ENCODE assay signal across 21 cellular contexts in genomic region chr4:134216436-134216835, GRCh38. TPM values are rescaled to one million over a fixed set of nuclear protein-coding genes. Genes with fewer than 3 reads are reported as not detected.
DNase-seq lines count a peak whose midpoint lies in the region; ATAC-seq, FAIRE-seq and TF ChIP-seq lines count a peak whose summit lies in the region.
"Had no signal": no experiment of that assay in that cellular context is flagged by ENCODE, and none has a peak within 500 bp of the region (broad histone marks: within the 10 kb centered on the region; RNA-seq: fewer than 3 reads in every experiment).

No MANE protein-coding gene starts in this region.

- H3K27ac ChIP-seq in brain microvascular endothelial cell: no peak overlapping the region
- H3K27ac ChIP-seq: heart left ventricle, right lobe of liver, uterus had no signal

- H3K36me3 Mint-ChIP-seq in Caco-2 (ENCODE audit: insufficient read depth, unreplicated experiment) (no peaks in the 10 kb centered on the region), nephron (ENCODE audit: low read depth) (no peaks in the 10 kb centered on the region), endothelial cell (ENCODE audit: low read depth, unreplicated experiment) (no peaks in the 10 kb centered on the region)

- CTCF ChIA-PET in Caco-2 (lab: Charles Lee): no interaction called here

- peaks cover 16% of the 10 kb centered on the region; the same call in 1 of the 2 replicates for H3K4me1 ChIP-seq in Caco-2
- H3K4me1 ChIP-seq: heart left ventricle, right lobe of liver, uterus had no signal

- H3K4me1 Mint-ChIP-seq in Caco-2 (ENCODE audit: low read depth, unreplicated experiment): peaks cover 11% of the 10 kb centered on the region
- peaks cover 12% of the 10 kb centered on the region for H3K4me1 Mint-ChIP-seq in nephron
- no peaks in the 10 kb centered on the region for H3K4me1 Mint-ChIP-seq in endothelial cell (ENCODE audit: unreplicated experiment)
- H3K4me1 Mint-ChIP-seq: activated CD4-positive, alpha-beta T cell treated with anti-CD3 and anti-CD28 coated beads, Interleukin-2, amount 10 ng/mL, durations not matched to agents 24 days and 14 days; H9 had no signal

- no peak for ATAC-seq in left lobe of liver
- ATAC-seq: esophagus mucosa, right lobe of liver had no signal

- FAIRE-seq in HTR-8/SVneo (lab: Jason Lieb, UNC): peak; percentile 36
- FAIRE-seq: keratinocyte had no signal

- H3K9me3 ChIP-seq in Caco-2: no peaks in the 10 kb centered on the region
- H3K9me3 ChIP-seq: heart left ventricle, right lobe of liver, uterus had no signal

- H3K4me3 Mint-ChIP-seq in Caco-2 (ENCODE audit: unreplicated experiment) (no peak overlapping the region), nephron (no peak overlapping the region), endothelial cell (ENCODE audit: unreplicated experiment) (no peak overlapping the region)
- H3K4me3 Mint-ChIP-seq: activated CD4-positive, alpha-beta T cell treated with anti-CD3 and anti-CD28 coated beads, Interleukin-2, amount 10 ng/mL, durations not matched to agents 24 days and 14 days; dendritic cell treated with granulocyte-macrophage colony-stimulating factor and Interleukin-4, amounts not matched to agents 40 ng/mL and 50 ng/mL, for 4 days; H9 had no signal

- H3K27ac Mint-ChIP-seq in Caco-2 (ENCODE audit: unreplicated experiment) (peak overlapping the region; percentile 13), nephron (peak overlapping the region in 2 of 3 experiments; percentile 1 to 15), endothelial cell (ENCODE audit: unreplicated experiment) (no peak overlapping the region)
- H3K27ac Mint-ChIP-seq: activated CD4-positive, alpha-beta T cell treated with anti-CD3 and anti-CD28 coated beads, Interleukin-2, amount 10 ng/mL, durations not matched to agents 24 days and 14 days; dendritic cell treated with granulocyte-macrophage colony-stimulating factor and Interleukin-4, amounts not matched to agents 40 ng/mL and 50 ng/mL, for 4 days; H9 had no signal

- H3K9me3 Mint-ChIP-seq in Caco-2 (ENCODE audit: unreplicated experiment) (peaks cover 7% of the 10 kb centered on the region), nephron (peaks cover 7% of the 10 kb centered on the region), endothelial cell (ENCODE audit: unreplicated experiment) (no peaks in the 10 kb centered on the region)
- H3K9me3 Mint-ChIP-seq: activated CD4-positive, alpha-beta T cell treated with anti-CD3 and anti-CD28 coated beads, Interleukin-2, amount 10 ng/mL, durations not matched to agents 24 days and 14 days; dendritic cell treated with granulocyte-macrophage colony-stimulating factor and Interleukin-4, amounts not matched to agents 40 ng/mL and 50 ng/mL, for 4 days; H9 had no signal

- H3K36me3 ChIP-seq in Caco-2 (ENCODE audit: control insufficient read depth, insufficient read depth, low read length): no peaks in the 10 kb centered on the region
- H3K36me3 ChIP-seq in brain microvascular endothelial cell (replicated peaks): no peaks in the 10 kb centered on the region
- H3K36me3 ChIP-seq: heart left ventricle, right lobe of liver, uterus had no signal

- intact Hi-C loops in Caco-2 (cut with micrococcal nuclease; ENCODE audit: unreplicated experiment): no loop called here

- H3K27me3 Mint-ChIP-seq in Caco-2 (ENCODE audit: insufficient read depth, unreplicated experiment) (no peaks in the 10 kb centered on the region), nephron (ENCODE audit: low read depth) (no peaks in the 10 kb centered on the region), endothelial cell (ENCODE audit: unreplicated experiment) (no peaks in the 10 kb centered on the region)
- H3K27me3 Mint-ChIP-seq: activated CD4-positive, alpha-beta T cell treated with anti-CD3 and anti-CD28 coated beads, Interleukin-2, amount 10 ng/mL, durations not matched to agents 24 days and 14 days; dendritic cell treated with granulocyte-macrophage colony-stimulating factor and Interleukin-4, amounts not matched to agents 40 ng/mL and 50 ng/mL, for 4 days had no signal

- H3K27me3 ChIP-seq in Caco-2 (replicated peaks; ENCODE audit: control insufficient read depth, insufficient read depth, low read length): no peaks in the 10 kb centered on the region
- H3K27me3 ChIP-seq in brain microvascular endothelial cell (replicated peaks): no peaks in the 10 kb centered on the region
- H3K27me3 ChIP-seq: heart left ventricle, right lobe of liver, uterus had no signal

- in situ Hi-C loops in brain microvascular endothelial cell (cut with HindIII; ENCODE audit: low pct_ligation_motif_present, low sequenced_read_pairs): no loop called here

- DNase-seq in Caco-2 (no peak), HTR-8/SVneo (ENCODE audit: insufficient read length, low spot score) (peak; percentile 37), brain microvascular endothelial cell (peak; percentile 59), left lobe of liver (ENCODE audit: low spot score) (no peak), NCI-H748 (lab: John Stamatoyannopoulos, UW; ENCODE audit: unreplicated experiment) (no peak), endothelial cell (ENCODE audit: low spot score) (no peak)
- DNase-seq in activated CD4-positive, alpha-beta T cell treated with anti-CD3 and anti-CD28 coated beads, Interleukin-2, amount 50 U/mL, for 48 hours: no peak
- DNase-seq: activated CD4-positive, alpha-beta T cell treated with anti-CD3 and anti-CD28 coated beads, Interleukin-2, amount 10 ng/mL, durations not matched to agents 24 days and 14 days; activated naive CD4-positive, alpha-beta T cell; AML-193; H9; heart left ventricle; NCI-H1417; NCI-H774; right lobe of liver; uterus had no signal

- TF ChIP-seq CTCF in Caco-2 (IDR thresholded peaks at IDR 0.05; ENCODE audit: insufficient read depth in 1 of 2, low read depth in 1 of 2, low read length in 1 of 2, severe bottlenecking in 1 of 2, unreplicated experiment in 1 of 2) (no peak), brain microvascular endothelial cell (IDR thresholded peaks at IDR 0.05; ENCODE audit: low read depth, low read length, missing control alignments) (no peak), nephron (IDR thresholded peaks at IDR 0.05; ENCODE audit: unreplicated experiment in 3 of 3) (no peak), endothelial cell (IDR thresholded peaks at IDR 0.05; ENCODE audit: unreplicated experiment) (no peak)

- no peak overlapping the region for H3K4me3 ChIP-seq in Caco-2 (ENCODE audit: low read depth, low read length)
- H3K4me3 ChIP-seq in brain microvascular endothelial cell (ENCODE audit: low read depth, low read length): no peak overlapping the region
- H3K4me3 ChIP-seq: heart left ventricle, right lobe of liver, uterus had no signal

- no TSS peak for BruUV-seq in Caco-2 (replicated peaks; lab: Mats Ljungman, UMichigan)

- POLR2A ChIA-PET in Caco-2 (lab: Charles Lee): no interaction called here

RNA-seq across cellular contexts. Expression of gene PABPC4L, which starts 14.8 kb away (rescaled TPM):
- total RNA-seq in Caco-2 (2022) (not detected in 2 replicates), left lobe of liver (0.05 TPM), endothelial cell (ENCODE audit: unreplicated experiment) (2.4 TPM)
- total RNA-seq: activated CD4-positive, alpha-beta T cell treated with anti-CD3 and anti-CD28 coated beads, Interleukin-2, amount 10 ng/mL, durations not matched to agents 24 days and 14 days; mononuclear cell had no signal

Comparison
In these comparisons a context has a peak if more than half of its experiments do, and no peak if none do; other contexts are left out.
1. DNase-seq: peak in HTR-8/SVneo (single experiment) and brain microvascular endothelial cell (single experiment); none in Caco-2 (0 of 2), left lobe of liver (single experiment), NCI-H748 (single experiment), endothelial cell (single experiment) and activated CD4-positive, alpha-beta T cell treated with anti-CD3 and anti-CD28 coated beads, Interleukin-2, amount 50 U/mL, for 48 hours (0 of 2).